Comparison of ENCODE assay signal across 30 cellular contexts in genomic region chr13:61766667-61767058, GRCh38.
"Had no signal": no experiment of that assay in that cellular context is flagged by ENCODE, and none has a peak within 500 bp of the region (broad histone marks: within the 10 kb centered on the region; RNA-seq: fewer than 3 reads in every experiment).

No MANE protein-coding gene starts in this region.

- H3K4me2 ChIP-seq: smooth muscle cell had no signal

- DNase-seq: hypothalamus; immature natural killer cell; kidney glomerular epithelial cell; left colon; lower lobe of right lung; mammary epithelial cell; mesenchymal stem cell; naive thymus-derived CD8-positive, alpha-beta T cell; occipital lobe; right lobe of liver; stimulated activated CD4-positive, alpha-beta T cell treated with anti-CD3 and anti-CD28 coated beads, Interleukin-1b, Interleukin-23, amount 100 ng/mL, for 48 hours; stimulated activated CD4-positive, alpha-beta T cell treated with anti-CD3 and anti-CD28 coated beads, Interleukin-2, amount 100 ng/mL, for 48 hours; stimulated activated CD4-positive, alpha-beta T cell treated with anti-CD3 and anti-CD28 coated beads, Interleukin-4, amount 100 ng/mL, for 4 hours; stimulated activated CD8-positive, alpha-beta memory T cell treated with anti-CD3 and anti-CD28 coated beads, Interleukin-4, amount 100 ng/mL, for 48 hours; stimulated activated naive B cell treated with anti-CD40 and anti-IgM and Interleukin-4, amounts not matched to agents 10 μg/mL and 1 μg/mL and 100 μg/mL, for 72 hours; stimulated activated naive CD8-positive, alpha-beta T cell treated with anti-CD3 and anti-CD28 coated beads, Interleukin-15, Interleukin-2, amounts not matched to agents 100 U/mL and 50 U/mL, for 24 hours; stomach; testis; thyroid gland; transverse colon had no signal

- H3K4me1 ChIP-seq: heart left ventricle, left lung, lower lobe of right lung, parathyroid adenoma, right atrium auricular region, right lobe of liver, stomach, testis, thyroid gland, transverse colon, vagina had no signal

- H3K79me2 ChIP-seq: parathyroid adenoma had no signal

- H3K27me3 ChIP-seq: heart left ventricle, left lung, neutrophil, right atrium auricular region, right lobe of liver, stomach, testis, thyroid gland, transverse colon, vagina had no signal

- H3K4me3 ChIP-seq: heart left ventricle, left lung, lower lobe of right lung, right atrium auricular region, right lobe of liver, smooth muscle cell, stomach, testis, thyroid gland, transverse colon, vagina had no signal

- H3K4me1 Mint-ChIP-seq: immature natural killer cell; naive thymus-derived CD8-positive, alpha-beta T cell; nephron; neural crest cell; stimulated activated naive B cell treated with anti-CD40 and anti-IgM and Interleukin-4, amounts not matched to agents 10 μg/mL and 1 μg/mL and 100 μg/mL, for 72 hours had no signal

- H3K36me3 Mint-ChIP-seq: immature natural killer cell; naive thymus-derived CD8-positive, alpha-beta T cell; stimulated activated naive B cell treated with anti-CD40 and anti-IgM and Interleukin-4, amounts not matched to agents 10 μg/mL and 1 μg/mL and 100 μg/mL, for 72 hours had no signal

- H3K27me3 Mint-ChIP-seq: naive thymus-derived CD8-positive, alpha-beta T cell; progenitor cell of endocrine pancreas; stimulated activated naive B cell treated with anti-CD40 and anti-IgM and Interleukin-4, amounts not matched to agents 10 μg/mL and 1 μg/mL and 100 μg/mL, for 72 hours had no signal

- H2AFZ ChIP-seq: parathyroid adenoma had no signal

- H3K9me3 Mint-ChIP-seq: nephron, neural crest cell had no signal

- H3K27ac ChIP-seq: heart left ventricle, left lung, lower lobe of right lung, neutrophil, parathyroid adenoma, right atrium auricular region, right lobe of liver, stomach, testis, thyroid gland, transverse colon, vagina had no signal

- H3K9me3 ChIP-seq: neutrophil, right atrium auricular region, right lobe of liver, testis, thyroid gland, vagina had no signal

- H3K27ac Mint-ChIP-seq: immature natural killer cell; naive thymus-derived CD8-positive, alpha-beta T cell; nephron; progenitor cell of endocrine pancreas; stimulated activated naive B cell treated with anti-CD40 and anti-IgM and Interleukin-4, amounts not matched to agents 10 μg/mL and 1 μg/mL and 100 μg/mL, for 72 hours had no signal

- H3K36me3 ChIP-seq: heart left ventricle, left lung, lower lobe of right lung, neutrophil, right atrium auricular region, right lobe of liver, stomach, thyroid gland, transverse colon, vagina had no signal

- ATAC-seq: heart left ventricle; left colon; left lung; stimulated activated naive CD8-positive, alpha-beta T cell treated with anti-CD3 and anti-CD28 coated beads, Interleukin-15, Interleukin-2, amounts not matched to agents 100 U/mL and 50 U/mL, for 24 hours had no signal

- H3K9ac ChIP-seq: parathyroid adenoma had no signal

- H3K4me3 Mint-ChIP-seq: immature natural killer cell; naive thymus-derived CD8-positive, alpha-beta T cell; nephron; neural crest cell; stimulated activated naive B cell treated with anti-CD40 and anti-IgM and Interleukin-4, amounts not matched to agents 10 μg/mL and 1 μg/mL and 100 μg/mL, for 72 hours had no signal
